Comparison of ENCODE assay signal across 20 cellular contexts in the genomic region with DNA sequence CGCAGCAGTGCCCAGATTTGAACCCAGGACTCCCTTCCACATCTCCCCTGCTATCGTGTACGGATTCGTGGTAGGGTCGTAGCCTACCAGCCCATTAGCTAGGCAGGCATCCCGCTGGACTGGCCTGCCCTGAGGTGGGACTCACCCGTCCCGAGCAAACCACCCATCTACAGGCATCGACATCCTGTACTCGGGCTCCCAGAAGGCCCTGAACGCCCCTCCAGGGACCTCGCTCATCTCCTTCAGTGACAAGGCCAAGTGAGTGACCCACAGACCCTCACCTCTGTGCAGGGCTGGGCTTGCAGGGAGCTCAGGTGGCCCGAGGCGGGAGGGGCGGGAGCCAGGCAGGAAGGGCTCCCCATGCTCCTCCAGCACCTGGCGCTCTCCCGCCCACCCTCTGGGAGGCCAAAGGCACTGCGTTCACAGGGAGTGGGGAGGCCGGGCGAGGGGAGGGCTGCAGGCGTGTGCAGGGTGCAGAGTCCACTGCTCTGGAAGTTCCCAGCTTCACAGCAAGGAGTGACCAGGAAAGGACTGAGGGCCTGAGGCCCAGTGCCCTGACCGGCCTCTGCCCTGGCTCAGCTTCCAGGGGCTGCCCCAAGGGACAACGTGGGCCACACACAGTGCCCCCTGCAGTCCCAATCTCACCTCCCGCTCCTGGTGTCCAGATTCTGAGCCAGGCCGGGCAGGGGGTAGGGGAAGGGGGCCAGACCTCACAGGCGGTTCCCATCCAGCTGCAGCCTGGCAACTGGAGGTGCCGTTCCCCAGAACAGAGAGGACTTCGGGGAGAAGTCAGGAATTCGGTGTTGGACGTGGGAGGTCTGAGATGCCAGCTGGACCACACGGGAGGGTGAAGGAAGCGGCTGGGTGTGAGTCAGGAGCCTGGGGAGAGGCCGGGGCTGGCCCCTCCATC. TPM values are rescaled to one million over a fixed set of nuclear protein-coding genes. Genes with fewer than 3 reads are reported as not detected.
A peak's percentile ranks its signal among the peaks of the same experiment; 100 is the strongest.
DNase-seq lines count a peak whose midpoint lies in the region; ATAC-seq, FAIRE-seq and TF ChIP-seq lines count a peak whose summit lies in the region.
"Had no signal": no experiment of that assay in that cellular context is flagged by ENCODE, and none has a peak within 500 bp of the region (broad histone marks: within the 10 kb centered on the region; RNA-seq: fewer than 3 reads in every experiment).

No MANE protein-coding gene starts in this region.

- H3K27me3 Mint-ChIP-seq in Calu3 (ENCODE audit: unreplicated experiment), result peaks cover 21% of the 10 kb centered on the region
- no peaks in the 10 kb centered on the region for H3K27me3 Mint-ChIP-seq in activated CD8-positive, alpha-beta T cell treated with anti-CD3 and anti-CD28 coated beads for 36 hours
- H3K27me3 Mint-ChIP-seq: CD4-positive, alpha-beta T cell had no signal

- H3K9me3 ChIP-seq in hepatocyte (ENCODE audit: low read depth) (no peaks in the 10 kb centered on the region), pancreas (no peaks in the 10 kb centered on the region)
- H3K9me3 ChIP-seq: thyroid gland had no signal

- H3K9me3 Mint-ChIP-seq in Calu3 (ENCODE audit: low read depth, unreplicated experiment), result no peaks in the 10 kb centered on the region
- H3K9me3 Mint-ChIP-seq in activated CD8-positive, alpha-beta T cell treated with anti-CD3 and anti-CD28 coated beads for 36 hours, result no peaks in the 10 kb centered on the region
- H3K9me3 Mint-ChIP-seq: activated naive CD4-positive, alpha-beta T cell treated with anti-CD3 and anti-CD28 coated beads, Interleukin-2, amount 50 U/mL, for 72 hours; CD4-positive, alpha-beta T cell; immature natural killer cell had no signal

- FAIRE-seq in pancreas (lab: Jason Lieb, UNC), result no peak
- FAIRE-seq: G401.6 had no signal

- no peak overlapping the region for H3K27ac Mint-ChIP-seq in Calu3 (ENCODE audit: unreplicated experiment)
- H3K27ac Mint-ChIP-seq in activated CD8-positive, alpha-beta T cell treated with anti-CD3 and anti-CD28 coated beads for 36 hours, result no peak overlapping the region
- H3K27ac Mint-ChIP-seq: activated naive CD4-positive, alpha-beta T cell treated with anti-CD3 and anti-CD28 coated beads, Interleukin-2, amount 50 U/mL, for 72 hours; CD4-positive, alpha-beta T cell; immature natural killer cell had no signal

- peak in 3 of 4 donors; percentile 62 to 79 (median 68) for ATAC-seq in pancreas
- no peak for ATAC-seq in activated CD8-positive, alpha-beta T cell treated with anti-CD3 and anti-CD28 coated beads for 36 hours
- ATAC-seq: activated naive CD4-positive, alpha-beta T cell treated with anti-CD3 and anti-CD28 coated beads, Interleukin-2, amount 50 U/mL, for 72 hours had no signal

- peak; percentile 29 for DNase-seq in Calu3
- peak; percentile 91 for DNase-seq in HuH-7 (ENCODE audit: low spot score)
- peak; percentile 92 for DNase-seq in hepatocyte (ENCODE audit: low spot score)
- peak in 3 of 6 donors; percentile 36 to 62 (median 61) for DNase-seq in pancreas
- DNase-seq in activated T-cell treated with anti-CD3 and anti-CD28 coated beads, Interleukin-2, amount 50 U/mL, for 1 hour, result no peak
- DNase-seq in activated CD8-positive, alpha-beta T cell treated with anti-CD3 and anti-CD28 coated beads for 36 hours, result no peak
- no peak for DNase-seq in stimulated activated CD4-positive, alpha-beta T cell treated with anti-CD3 and anti-CD28 coated beads, Interleukin-1b, Interleukin-23, amount 100 ng/mL, for 48 hours
- DNase-seq: activated CD4-positive, CD25-positive, alpha-beta regulatory T cell; activated CD8-positive, alpha-beta memory T cell treated with anti-CD3 and anti-CD28 coated beads, Interleukin-2, amount 50 U/mL, for 48 hours; central memory CD4-positive, alpha-beta T cell; foreskin melanocyte; immature natural killer cell; midbrain; NCI-H1105 treated with DMSO at 0.1 percent for 48 hours; thyroid gland had no signal

- peaks cover 14% of the 10 kb centered on the region for H3K4me1 Mint-ChIP-seq in Calu3 (ENCODE audit: low read depth, unreplicated experiment)
- no peaks in the 10 kb centered on the region for H3K4me1 Mint-ChIP-seq in activated CD8-positive, alpha-beta T cell treated with anti-CD3 and anti-CD28 coated beads for 36 hours (ENCODE audit: low read depth)
- H3K4me1 Mint-ChIP-seq: immature natural killer cell had no signal

- no peaks in the 10 kb centered on the region for H4K20me1 ChIP-seq in hepatocyte (ENCODE audit: insufficient read depth, poor library complexity, severe bottlenecking)

- BruUV-seq in Calu3 (replicated peaks; lab: Mats Ljungman, UMichigan), result no TSS peak

- H3K36me3 Mint-ChIP-seq in Calu3 (ENCODE audit: insufficient read depth, unreplicated experiment), result peaks cover 12% of the 10 kb centered on the region
- H3K36me3 Mint-ChIP-seq in activated CD8-positive, alpha-beta T cell treated with anti-CD3 and anti-CD28 coated beads for 36 hours (ENCODE audit: low read depth), result no peaks in the 10 kb centered on the region
- H3K36me3 Mint-ChIP-seq: activated naive CD4-positive, alpha-beta T cell treated with anti-CD3 and anti-CD28 coated beads, Interleukin-2, amount 50 U/mL, for 72 hours; immature natural killer cell had no signal

- H2AFZ ChIP-seq in hepatocyte, result no peak overlapping the region

- H3K79me2 ChIP-seq in hepatocyte, result no peaks in the 10 kb centered on the region

- intact Hi-C loops in Calu3 (cut with micrococcal nuclease; ENCODE audit: unreplicated experiment) (no loop called here), pancreas (cut with DNase I) (no loop called here)
- intact Hi-C loops in activated CD8-positive, alpha-beta T cell treated with anti-CD3 and anti-CD28 coated beads for 36 hours (cut with micrococcal nuclease), result no loop called here

- H3K9me2 ChIP-seq in hepatocyte (replicated peaks; ENCODE audit: insufficient read depth), result no peaks in the 10 kb centered on the region

- H3K36me3 ChIP-seq in hepatocyte (replicated peaks; ENCODE audit: insufficient read depth, low read depth) (no peaks in the 10 kb centered on the region), pancreas (no peaks in the 10 kb centered on the region)
- H3K36me3 ChIP-seq: thyroid gland had no signal

- H3K27me3 ChIP-seq in hepatocyte (no peaks in the 10 kb centered on the region), pancreas (no peaks in the 10 kb centered on the region)
- H3K27me3 ChIP-seq: thyroid gland had no signal

- peaks cover 15% of the 10 kb centered on the region for H3K4me1 ChIP-seq in hepatocyte (ENCODE audit: insufficient read depth)
- H3K4me1 ChIP-seq in pancreas, result peaks cover 0 to 3% (median 0%) of the 10 kb centered on the region in 3 donors
- H3K4me1 ChIP-seq: thyroid gland had no signal

- H3K4me2 ChIP-seq in hepatocyte, result peak overlapping the region; percentile 46

- TF ChIP-seq CTCF in Calu3 (IDR thresholded peaks at IDR 0.05; ENCODE audit: unreplicated experiment) (no peak), hepatocyte (IDR thresholded peaks at IDR 0.05; ENCODE audit: poor library complexity) (no peak), pancreas (IDR thresholded peaks at IDR 0.05) (no peak)
- no peak for TF ChIP-seq CTCF in activated CD8-positive, alpha-beta T cell treated with anti-CD3 and anti-CD28 coated beads for 36 hours (IDR thresholded peaks at IDR 0.05)

- no peak overlapping the region for H3K4me3 ChIP-seq in hepatocyte
- H3K4me3 ChIP-seq in pancreas, result no peak overlapping the region
- H3K4me3 ChIP-seq: thyroid gland had no signal

- CTCF ChIA-PET in Calu3 (lab: Charles Lee), result no interaction called here
- CTCF ChIA-PET in activated CD8-positive, alpha-beta T cell treated with anti-CD3 and anti-CD28 coated beads for 36 hours (lab: Charles Lee), result interaction anchor here (0.7 kb wide), 1 partner anchor 12 kb away, joined by 3 read pairs; no protein-coding TSS in a partner anchor

- POLR2A ChIA-PET in activated CD8-positive, alpha-beta T cell treated with anti-CD3 and anti-CD28 coated beads for 36 hours (lab: Charles Lee), result no interaction called here

- H3K4me3 Mint-ChIP-seq in Calu3 (ENCODE audit: low read depth, unreplicated experiment), result no peak overlapping the region
- no peak overlapping the region for H3K4me3 Mint-ChIP-seq in activated CD8-positive, alpha-beta T cell treated with anti-CD3 and anti-CD28 coated beads for 36 hours
- H3K4me3 Mint-ChIP-seq: CD4-positive, alpha-beta T cell; immature natural killer cell had no signal

- H3K27ac ChIP-seq in hepatocyte, result peak overlapping the region; percentile 90
- H3K27ac ChIP-seq in pancreas, result no peak overlapping the region
- H3K27ac ChIP-seq: thyroid gland had no signal

- 77% methylated on average over 28 of the region's 33 CpGs for WGBS in hepatocyte (ENCODE audit: low lambda C conversion rate, missing lambda C conversion rate)
- 70 to 72% methylated on average over 33 of the region's 33 CpGs for WGBS in pancreas, 2 donors

RNA-seq across cellular contexts. Expression of a gene that starts 5.4 kb away (rescaled TPM):
- not detected in 2 replicates for total RNA-seq in Calu3 (2022)
- total RNA-seq in hepatocyte, result 69.6 and 90.8 TPM in 2 replicates
- 157 and 169 TPM in 2 replicates for polyA plus RNA-seq in hepatocyte
- under 1 TPM in 1 of 6 donors, not detected in 5; 0.76 TPM for total RNA-seq in pancreas
- polyA plus RNA-seq in pancreas, result under 1 TPM; 0.07 to 0.08 TPM
- total RNA-seq in activated CD8-positive, alpha-beta T cell treated with anti-CD3 and anti-CD28 coated beads for 36 hours, result not detected
- total RNA-seq: activated naive CD4-positive, alpha-beta T cell treated with anti-CD3 and anti-CD28 coated beads, Interleukin-2, amount 50 U/mL, for 72 hours; CD4-positive, alpha-beta T cell; NCI-H460; OCI-LY7; thyroid gland had no signal
- polyA plus RNA-seq: immature natural killer cell had no signal

RNA-seq across cellular contexts. Expression of a gene that starts 21.9 kb away (rescaled TPM):
- total RNA-seq in Calu3 (2022) (2.8 and 3.0 TPM in 2 replicates), hepatocyte (13.5 and 34.5 TPM in 2 replicates), pancreas (1 to 10 TPM in 2 of 6 donors, under 1 TPM in 4; 0.14 to 1.5 (median 0.45) TPM)
- polyA plus RNA-seq in hepatocyte (11.5 and 13.1 TPM in 2 replicates), pancreas (1 to 10 TPM; 2.0 TPM)
- total RNA-seq in activated CD8-positive, alpha-beta T cell treated with anti-CD3 and anti-CD28 coated beads for 36 hours, result not detected
- total RNA-seq: activated naive CD4-positive, alpha-beta T cell treated with anti-CD3 and anti-CD28 coated beads, Interleukin-2, amount 50 U/mL, for 72 hours; CD4-positive, alpha-beta T cell; NCI-H460; OCI-LY7 had no signal
- polyA plus RNA-seq: immature natural killer cell had no signal

RNA-seq across cellular contexts. Expression of a gene that starts 32.1 kb away (rescaled TPM):
- total RNA-seq in Calu3 (2022) (not detected in 2 replicates), hepatocyte (0.10 and 0.20 TPM in 2 replicates), pancreas (under 1 TPM in 1 of 6 donors, not detected in 5; 0.04 TPM)
- polyA plus RNA-seq in hepatocyte (0.04 and 0.13 TPM in 2 replicates), pancreas (under 1 TPM; 0.04 to 0.05 TPM)
- total RNA-seq in activated CD8-positive, alpha-beta T cell treated with anti-CD3 and anti-CD28 coated beads for 36 hours, result not detected
- total RNA-seq: activated naive CD4-positive, alpha-beta T cell treated with anti-CD3 and anti-CD28 coated beads, Interleukin-2, amount 50 U/mL, for 72 hours; CD4-positive, alpha-beta T cell; NCI-H460; OCI-LY7; thyroid gland had no signal
- polyA plus RNA-seq: immature natural killer cell had no signal

RNA-seq across cellular contexts. Expression of a gene that starts 54.0 kb away (rescaled TPM):
- total RNA-seq in Calu3 (2022) (280 and 298 TPM in 2 replicates), hepatocyte (16.5 and 28.2 TPM in 2 replicates), pancreas (10 to 100 TPM; 46.4 to 76.0 (median 64.6) TPM)
- polyA plus RNA-seq in hepatocyte (16.1 and 19.9 TPM in 2 replicates), pancreas (10 to 100 TPM; 32.4 to 62.9 TPM)
- total RNA-seq in activated CD8-positive, alpha-beta T cell treated with anti-CD3 and anti-CD28 coated beads for 36 hours, result 10 to 100 TPM in 1 of 2 experiments, 1 to 10 TPM in 1; 9.0 to 10.2 TPM
- total RNA-seq: CD4-positive, alpha-beta T cell; OCI-LY7 had no signal
- polyA plus RNA-seq: immature natural killer cell had no signal

Comparison
In these comparisons a context has a peak if more than half of its experiments do, and no peak if none do; other contexts are left out.
1. DNase-seq: peak in Calu3 (single experiment), HuH-7 (single experiment) and hepatocyte (single experiment); none in activated T-cell treated with anti-CD3 and anti-CD28 coated beads, Interleukin-2, amount 50 U/mL, for 1 hour (single experiment), activated CD8-positive, alpha-beta T cell treated with anti-CD3 and anti-CD28 coated beads for 36 hours (single experiment) and stimulated activated CD4-positive, alpha-beta T cell treated with anti-CD3 and anti-CD28 coated beads, Interleukin-1b, Interleukin-23, amount 100 ng/mL, for 48 hours (single experiment).
2. RNA of a gene that starts 5.4 kb away (total RNA-seq): 69.6 to 90.8 TPM in hepatocyte; 0.76 TPM in pancreas, not detected in Calu3 and not detected in activated CD8-positive, alpha-beta T cell treated with anti-CD3 and anti-CD28 coated beads for 36 hours; every median in the first group is over 10 times any median in the second.